18 cellular contexts compared by ENCODE assay signal in the genomic region with DNA sequence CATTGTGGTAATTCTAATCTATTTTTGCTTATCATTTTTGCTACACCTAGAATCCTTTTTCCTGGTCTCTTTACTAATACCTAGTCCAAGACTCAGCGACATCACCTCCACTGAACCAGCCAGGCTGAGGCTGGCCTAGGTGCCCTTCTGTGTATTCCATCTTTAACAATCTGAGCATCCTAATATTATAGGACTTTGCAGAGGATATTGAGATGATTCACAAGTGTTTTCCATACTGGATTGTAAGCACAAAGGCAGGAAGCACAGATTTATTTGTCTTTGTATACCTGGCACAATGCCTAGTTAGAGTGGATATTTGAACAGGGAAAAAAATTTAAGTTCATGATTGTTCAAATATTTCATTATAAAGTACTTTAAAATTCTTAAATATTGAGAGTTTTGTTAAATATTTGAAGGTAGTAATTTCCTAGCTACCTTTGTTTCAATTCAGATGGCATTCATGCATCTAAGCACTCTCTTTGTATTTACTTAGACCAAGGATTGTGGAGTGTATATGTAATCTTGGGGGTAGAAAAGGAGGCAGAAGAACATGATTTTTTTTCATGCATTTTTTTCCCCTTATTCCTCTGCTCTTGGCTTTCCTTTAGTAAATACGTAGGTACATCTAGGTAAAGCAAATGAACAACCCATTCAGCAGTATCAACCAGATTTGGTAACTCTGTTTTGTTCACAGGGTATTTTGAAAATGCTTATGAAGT. TPM values are rescaled to one million over a fixed set of nuclear protein-coding genes. Genes with fewer than 3 reads are reported as not detected.
DNase-seq lines count a peak whose midpoint lies in the region; ATAC-seq and TF ChIP-seq lines count a peak whose summit lies in the region.
"Had no signal": no experiment of that assay in that cellular context is flagged by ENCODE, and none has a peak within 500 bp of the region (broad histone marks: within the 10 kb centered on the region; RNA-seq: fewer than 3 reads in every experiment).

No MANE protein-coding gene starts in this region.

- BruUV-seq in PC-3 (replicated peaks; lab: Mats Ljungman, UMichigan), result no TSS peak

- no peaks in the 10 kb centered on the region for H3K27me3 ChIP-seq in PC-3 (ENCODE audit: low read length)
- H3K27me3 ChIP-seq: MG63, transverse colon had no signal

- H3K9me3 Mint-ChIP-seq in activated T-cell treated with anti-CD3 and anti-CD28 coated beads, Interleukin-2, amount 50 U/mL, for 24 hours, result no peaks in the 10 kb centered on the region
- H3K9me3 Mint-ChIP-seq in endothelial cell (ENCODE audit: unreplicated experiment), result no peaks in the 10 kb centered on the region
- no peaks in the 10 kb centered on the region for H3K9me3 Mint-ChIP-seq in stimulated activated effector memory CD8-positive, alpha-beta T cell treated with anti-CD3 and anti-CD28 coated beads, Interleukin-12 subunit alpha, Interleukin-12 subunit beta, amount 100 ng/mL, for 72 hours
- H3K9me3 Mint-ChIP-seq: activated CD4-positive, alpha-beta memory T cell treated with anti-CD3 and anti-CD28 coated beads, Interleukin-2, amount 10 ng/mL, durations not matched to agents 7 days and 5 days; CD14-positive monocyte had no signal

- H3K79me2 ChIP-seq in PC-3 (ENCODE audit: low read length), result no peaks in the 10 kb centered on the region

- peak; percentile 95 for ATAC-seq in PC-3
- no peak for ATAC-seq in stimulated activated effector memory CD8-positive, alpha-beta T cell treated with anti-CD3 and anti-CD28 coated beads, Interleukin-12 subunit alpha, Interleukin-12 subunit beta, amount 100 ng/mL, for 72 hours
- ATAC-seq: left cardiac atrium had no signal

- TF ChIP-seq CTCF in PC-3 (conservative IDR thresholded peaks at IDR 0.05; ENCODE audit: low read depth, low read length), result no peak
- no peak for TF ChIP-seq CTCF in endothelial cell (IDR thresholded peaks at IDR 0.05; ENCODE audit: unreplicated experiment)

- H3K4me2 ChIP-seq in PC-3 (ENCODE audit: low read length), result no peak overlapping the region

- peaks cover 3% of the 10 kb centered on the region; the same call in 1 of the 2 replicates for H4K20me1 ChIP-seq in PC-3 (ENCODE audit: low read length)

- POLR2A ChIA-PET in PC-3 (lab: Charles Lee; ENCODE audit: unreplicated experiment), result no interaction called here

- H3K4me1 Mint-ChIP-seq in activated T-cell treated with anti-CD3 and anti-CD28 coated beads, Interleukin-2, amount 50 U/mL, for 24 hours (ENCODE audit: low read depth), result peaks cover 10% of the 10 kb centered on the region
- peaks cover 5% of the 10 kb centered on the region for H3K4me1 Mint-ChIP-seq in endothelial cell (ENCODE audit: unreplicated experiment)
- peaks cover 5% of the 10 kb centered on the region for H3K4me1 Mint-ChIP-seq in stimulated activated effector memory CD8-positive, alpha-beta T cell treated with anti-CD3 and anti-CD28 coated beads, Interleukin-12 subunit alpha, Interleukin-12 subunit beta, amount 100 ng/mL, for 72 hours
- H3K4me1 Mint-ChIP-seq: activated CD4-positive, alpha-beta memory T cell treated with anti-CD3 and anti-CD28 coated beads, Interleukin-2, amount 10 ng/mL, durations not matched to agents 7 days and 5 days; CD14-positive monocyte had no signal

- DNase-seq in activated T-cell treated with anti-CD3 and anti-CD28 coated beads, Interleukin-2, amount 50 U/mL, for 24 hours, result no peak
- DNase-seq in activated T-cell treated with anti-CD3 and anti-CD28 coated beads for 4 hours, result no peak
- peak; percentile 50 for DNase-seq in PC-3
- no peak for DNase-seq in endothelial cell (ENCODE audit: low spot score)
- no peak for DNase-seq in stimulated activated effector memory CD8-positive, alpha-beta T cell treated with anti-CD3 and anti-CD28 coated beads, Interleukin-12 subunit alpha, Interleukin-12 subunit beta, amount 100 ng/mL, for 72 hours (ENCODE audit: low spot score in 2 of 2)
- DNase-seq in AG08395 (ENCODE audit: low spot score), result no peak
- no peak for DNase-seq in ecto neural progenitor cell (ENCODE audit: low spot score)
- DNase-seq in T-helper 2 cell, result no peak
- DNase-seq: activated CD4-positive, alpha-beta memory T cell treated with anti-CD3 and anti-CD28 coated beads, Interleukin-2, amount 10 ng/mL, durations not matched to agents 7 days and 5 days; aorta; left cardiac atrium; MG63; NCI-H146; occipital lobe; right cardiac atrium; stimulated activated naive CD8-positive, alpha-beta T cell treated with anti-CD3 and anti-CD28 coated beads, Interleukin-15, Interleukin-2, amounts not matched to agents 100 U/mL and 50 U/mL, for 24 hours; transverse colon had no signal

- peaks cover 91% of the 10 kb centered on the region for H3K36me3 ChIP-seq in PC-3 (ENCODE audit: low read depth, low read length)

- peaks cover 94% of the 10 kb centered on the region for H3K36me3 Mint-ChIP-seq in activated T-cell treated with anti-CD3 and anti-CD28 coated beads, Interleukin-2, amount 50 U/mL, for 24 hours (ENCODE audit: low read depth)
- peaks cover 32% of the 10 kb centered on the region for H3K36me3 Mint-ChIP-seq in endothelial cell (ENCODE audit: low read depth, unreplicated experiment)
- peaks cover 99% of the 10 kb centered on the region for H3K36me3 Mint-ChIP-seq in stimulated activated effector memory CD8-positive, alpha-beta T cell treated with anti-CD3 and anti-CD28 coated beads, Interleukin-12 subunit alpha, Interleukin-12 subunit beta, amount 100 ng/mL, for 72 hours

- no peaks in the 10 kb centered on the region for H3K9me2 ChIP-seq in PC-3 (replicated peaks; ENCODE audit: low read length)

- H3K9me3 ChIP-seq in PC-3 (ENCODE audit: low read length), result no peaks in the 10 kb centered on the region
- H3K9me3 ChIP-seq: MG63, transverse colon had no signal

- no peak overlapping the region for H3K4me3 ChIP-seq in PC-3 (ENCODE audit: low read length)
- H3K4me3 ChIP-seq: MG63, transverse colon had no signal

- intact Hi-C loops in PC-3 (cut with micrococcal nuclease), result no loop called here

- CTCF ChIA-PET in PC-3 (lab: Charles Lee), result no interaction called here

- peaks cover 3% of the 10 kb centered on the region; the same call in 1 of the 2 replicates for H3K4me1 ChIP-seq in PC-3 (ENCODE audit: insufficient read depth, low read length)

- no peak overlapping the region for H3K9ac ChIP-seq in PC-3 (ENCODE audit: low read length)

- H3K27ac Mint-ChIP-seq in activated T-cell treated with anti-CD3 and anti-CD28 coated beads, Interleukin-2, amount 50 U/mL, for 24 hours, result peak overlapping the region; percentile 57
- peak overlapping the region; percentile 39 for H3K27ac Mint-ChIP-seq in endothelial cell (ENCODE audit: unreplicated experiment)
- H3K27ac Mint-ChIP-seq in stimulated activated effector memory CD8-positive, alpha-beta T cell treated with anti-CD3 and anti-CD28 coated beads, Interleukin-12 subunit alpha, Interleukin-12 subunit beta, amount 100 ng/mL, for 72 hours, result peak overlapping the region; percentile 11
- H3K27ac Mint-ChIP-seq: activated CD4-positive, alpha-beta memory T cell treated with anti-CD3 and anti-CD28 coated beads, Interleukin-2, amount 10 ng/mL, durations not matched to agents 7 days and 5 days had no signal

- H3F3A ChIP-seq in PC-3 (ENCODE audit: low read length, unreplicated experiment), result no peaks in the 10 kb centered on the region

- no peak overlapping the region for H3K4me3 Mint-ChIP-seq in activated T-cell treated with anti-CD3 and anti-CD28 coated beads, Interleukin-2, amount 50 U/mL, for 24 hours
- no peak overlapping the region for H3K4me3 Mint-ChIP-seq in endothelial cell (ENCODE audit: unreplicated experiment)
- no peak overlapping the region for H3K4me3 Mint-ChIP-seq in stimulated activated effector memory CD8-positive, alpha-beta T cell treated with anti-CD3 and anti-CD28 coated beads, Interleukin-12 subunit alpha, Interleukin-12 subunit beta, amount 100 ng/mL, for 72 hours
- H3K4me3 Mint-ChIP-seq: activated CD4-positive, alpha-beta memory T cell treated with anti-CD3 and anti-CD28 coated beads, Interleukin-2, amount 10 ng/mL, durations not matched to agents 7 days and 5 days; CD14-positive monocyte had no signal

- H2AFZ ChIP-seq in PC-3 (ENCODE audit: low read length), result no peak overlapping the region

- no peak overlapping the region for H3K27ac ChIP-seq in PC-3 (ENCODE audit: low read length)
- H3K27ac ChIP-seq: transverse colon had no signal

- no peaks in the 10 kb centered on the region for H3K27me3 Mint-ChIP-seq in activated T-cell treated with anti-CD3 and anti-CD28 coated beads, Interleukin-2, amount 50 U/mL, for 24 hours
- H3K27me3 Mint-ChIP-seq in endothelial cell (ENCODE audit: unreplicated experiment), result no peaks in the 10 kb centered on the region
- H3K27me3 Mint-ChIP-seq: activated CD4-positive, alpha-beta memory T cell treated with anti-CD3 and anti-CD28 coated beads, Interleukin-2, amount 10 ng/mL, durations not matched to agents 7 days and 5 days had no signal

RNA-seq across cellular contexts. Expression of a gene that starts 18.4 kb away (rescaled TPM):
- total RNA-seq in PC-3 (2014; rRNA removed), result 29.3 and 31.6 TPM in 2 replicates
- 69.8 TPM for total RNA-seq in endothelial cell (ENCODE audit: unreplicated experiment)
